Comparison of ENCODE assay signal across 9 cellular contexts in the genomic region with DNA sequence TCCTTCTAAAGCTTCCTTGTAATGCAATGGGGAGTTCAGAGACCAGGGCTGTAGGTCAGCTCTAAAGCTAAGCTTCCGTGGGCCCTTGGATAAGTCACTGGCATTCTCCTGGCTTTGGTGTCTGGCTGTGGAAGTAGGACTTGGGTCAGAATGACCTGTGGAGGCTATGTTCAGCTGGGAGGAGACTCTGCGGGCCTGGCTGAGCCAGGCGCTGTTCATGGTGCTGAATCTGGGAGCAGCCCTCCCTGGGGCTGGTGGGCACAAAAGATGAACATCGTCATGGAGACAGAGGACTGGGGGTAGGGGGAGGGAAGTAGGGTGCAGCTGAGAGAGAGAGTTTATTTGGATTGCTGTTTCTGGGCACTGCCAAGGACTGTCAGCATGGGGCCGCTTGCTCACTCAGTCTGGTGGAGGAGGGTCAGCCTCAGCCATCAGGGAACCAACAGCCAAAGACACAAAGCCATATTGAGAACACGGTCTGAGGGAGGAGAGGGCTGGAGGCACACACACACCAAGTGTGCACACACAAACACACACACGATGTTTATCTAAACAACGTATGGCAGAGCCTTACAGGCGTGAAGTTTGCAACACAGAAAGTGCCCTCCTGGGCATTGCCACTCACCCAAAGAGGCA.
DNase-seq lines count a peak whose midpoint lies in the region; ATAC-seq and TF ChIP-seq lines count a peak whose summit lies in the region.
"Had no signal": no experiment of that assay in that cellular context is flagged by ENCODE, and none has a peak within 500 bp of the region (broad histone marks: within the 10 kb centered on the region; RNA-seq: fewer than 3 reads in every experiment).

No MANE protein-coding gene starts in this region.

- in situ Hi-C loops in KBM-7 (cut with MboI; ENCODE audit: low pct_unique_long_range_greater_than_20kb, low sequenced_read_pairs) (no loop called here), T47D (cut with HindIII; ENCODE audit: low pct_unique_long_range_greater_than_20kb, low sequenced_read_pairs) (no loop called here)

- DNase-seq in GM04504 (ENCODE audit: low read depth) (peak; percentile 0), KBM-7 (peak; percentile 57), T47D (ENCODE audit: low read depth in 1 of 2, low spot score in 1 of 2) (peak; percentile 70 to 87), mesothelial cell of epicardium (ENCODE audit: low spot score in 2 of 2, unreplicated experiment in 2 of 2) (peak; percentile 42 to 75), NCI-H1105 treated with DMSO at 0.1 percent for 48 hours (lab: John Stamatoyannopoulos, UW) (no peak), CD14-positive monocyte (ENCODE audit: low spot score) (no peak)
- DNase-seq: activated naive CD8-positive, alpha-beta T cell treated with anti-CD3 and anti-CD28 coated beads, Interleukin-2, amount 10 ng/mL, durations not matched to agents 7 days and 5 days; gastrocnemius medialis had no signal

- no peaks in the 10 kb centered on the region for H3K36me3 Mint-ChIP-seq in mesothelial cell of epicardium
- no peaks in the 10 kb centered on the region for H3K36me3 Mint-ChIP-seq in CD14-positive monocyte
- H3K36me3 Mint-ChIP-seq: activated naive CD8-positive, alpha-beta T cell treated with anti-CD3 and anti-CD28 coated beads, Interleukin-2, amount 10 ng/mL, durations not matched to agents 7 days and 5 days had no signal

- peaks cover 21% of the 10 kb centered on the region for H3K27me3 Mint-ChIP-seq in mesothelial cell of epicardium (ENCODE audit: low read depth)
- peaks cover 0 to 10% (median 3%) of the 10 kb centered on the region in 3 donors for H3K27me3 Mint-ChIP-seq in CD14-positive monocyte (ENCODE audit: low read depth in 3 of 3)

- ATAC-seq in GM21381 (IDR thresholded peaks at IDR 0.05; ENCODE audit: unreplicated experiment), result no peak
- ATAC-seq: gastrocnemius medialis had no signal

- H3K27ac Mint-ChIP-seq in mesothelial cell of epicardium, result no peak overlapping the region
- H3K27ac Mint-ChIP-seq in CD14-positive monocyte, result no peak overlapping the region
- H3K27ac Mint-ChIP-seq: activated naive CD8-positive, alpha-beta T cell treated with anti-CD3 and anti-CD28 coated beads, Interleukin-2, amount 10 ng/mL, durations not matched to agents 7 days and 5 days had no signal

- H3K4me1 Mint-ChIP-seq in mesothelial cell of epicardium (no peaks in the 10 kb centered on the region), CD14-positive monocyte (no peaks in the 10 kb centered on the region)
- H3K4me1 Mint-ChIP-seq: activated naive CD8-positive, alpha-beta T cell treated with anti-CD3 and anti-CD28 coated beads, Interleukin-2, amount 10 ng/mL, durations not matched to agents 7 days and 5 days had no signal

- TF ChIP-seq CTCF in mesothelial cell of epicardium (IDR thresholded peaks at IDR 0.05; ENCODE audit: unreplicated experiment) (no peak), CD14-positive monocyte (IDR thresholded peaks at IDR 0.05) (no peak)

- H3K9me3 Mint-ChIP-seq in mesothelial cell of epicardium (no peaks in the 10 kb centered on the region), CD14-positive monocyte (no peaks in the 10 kb centered on the region)
- H3K9me3 Mint-ChIP-seq: activated naive CD8-positive, alpha-beta T cell treated with anti-CD3 and anti-CD28 coated beads, Interleukin-2, amount 10 ng/mL, durations not matched to agents 7 days and 5 days had no signal

- H3K4me3 Mint-ChIP-seq in mesothelial cell of epicardium (no peak overlapping the region), CD14-positive monocyte (no peak overlapping the region)
- H3K4me3 Mint-ChIP-seq: activated naive CD8-positive, alpha-beta T cell treated with anti-CD3 and anti-CD28 coated beads, Interleukin-2, amount 10 ng/mL, durations not matched to agents 7 days and 5 days had no signal

- intact Hi-C loops in CD14-positive monocyte (cut with micrococcal nuclease), result no loop called here

Comparison
In these comparisons a context has a peak if more than half of its experiments do, and no peak if none do; other contexts are left out.
1. DNase-seq: peak in GM04504 (single experiment), KBM-7 (single experiment), T47D (2 of 2) and mesothelial cell of epicardium (2 of 2); none in NCI-H1105 treated with DMSO at 0.1 percent for 48 hours (single experiment) and CD14-positive monocyte (single experiment).